In genomic region chr16:25013751-25014499, GRCh38 we compare ENCODE assay signal across 8 cellular contexts. TPM values are rescaled to one million over a fixed set of nuclear protein-coding genes. Genes with fewer than 3 reads are reported as not detected.
DNase-seq lines count a peak whose midpoint lies in the region; ATAC-seq and TF ChIP-seq lines count a peak whose summit lies in the region.

No MANE protein-coding gene starts in this region.

- peak overlapping the region; percentile 99 for H3K4me3 Mint-ChIP-seq in neural progenitor cell

- peaks cover 18% of the 10 kb centered on the region for H3K4me1 Mint-ChIP-seq in neural progenitor cell

- H3K4me2 ChIP-seq in HCT116 (ENCODE audit: low read length) (peak overlapping the region; percentile 83), neural progenitor cell (peak overlapping the region; percentile 81)

- H3K4me1 ChIP-seq in HCT116 (ENCODE audit: control insufficient read depth in 1 of 2, insufficient read depth in 2 of 2, low read length in 2 of 2) (peaks cover 9 to 31% of the 10 kb centered on the region in 2 experiments; a peak in 3 of 4 replicates), duodenal mucosa (ENCODE audit: control insufficient read depth in 1 of 2, insufficient read depth in 2 of 2, low read length in 2 of 2) (peaks cover 40 to 50% of the 10 kb centered on the region in 2 donors), neural progenitor cell (peaks cover 8% of the 10 kb centered on the region)

- no peaks in the 10 kb centered on the region for H3K9me2 ChIP-seq in HCT116 (ENCODE audit: insufficient read depth)

- CTCF ChIA-PET in HCT116 (lab: Charles Lee), result no interaction called here

- peaks cover 3% of the 10 kb centered on the region for H3K27me3 Mint-ChIP-seq in neural progenitor cell (ENCODE audit: insufficient read depth, low read depth)

- ATAC-seq in GM18519 (IDR thresholded peaks at IDR 0.05; ENCODE audit: low FRiP score, unreplicated experiment), result peak; percentile 41
- ATAC-seq in HCT116, result no peak
- no peak for ATAC-seq in left lobe of liver

- POLR2A ChIA-PET in HCT116 (lab: Charles Lee), result no interaction called here

- BruUV-seq in HCT116 (replicated peaks; lab: Mats Ljungman, UMichigan), result TSS peak; percentile 59

- TF ChIP-seq RAD21 in HCT116 (IDR thresholded peaks at IDR 0.05; ENCODE audit: low read depth), result no peak

- intact Hi-C loops in HCT116 (cut with micrococcal nuclease), result no loop called here

- no peaks in the 10 kb centered on the region for H3K27me3 ChIP-seq in HCT116 (ENCODE audit: insufficient read depth, low read length)
- H3K27me3 ChIP-seq in duodenal mucosa (ENCODE audit: control insufficient read depth in 1 of 2, insufficient read depth in 2 of 2, low read length in 2 of 2), result no peaks in the 10 kb centered on the region
- no peaks in the 10 kb centered on the region for H3K27me3 ChIP-seq in neural progenitor cell

- peaks cover 25% of the 10 kb centered on the region for H3K36me3 Mint-ChIP-seq in neural progenitor cell

- peak overlapping the region; percentile 81 for H3K9ac ChIP-seq in HCT116 (ENCODE audit: low read length)
- peak overlapping the region; percentile 91 to 92 for H3K9ac ChIP-seq in duodenal mucosa (ENCODE audit: low read depth in 1 of 2, low read length in 2 of 2)
- H3K9ac ChIP-seq in neural progenitor cell, result peak overlapping the region; percentile 83

- peaks cover 6% of the 10 kb centered on the region for H3F3A ChIP-seq in neural progenitor cell (ENCODE audit: low read depth)

- H4K20me1 ChIP-seq in HCT116 (ENCODE audit: insufficient read depth) (no peaks in the 10 kb centered on the region), neural progenitor cell (ENCODE audit: low read depth) (peaks cover 57% of the 10 kb centered on the region)

- no peaks in the 10 kb centered on the region for H3K36me3 ChIP-seq in HCT116 (ENCODE audit: control insufficient read depth in 1 of 2, insufficient read depth in 2 of 2, low read length in 2 of 2)
- peaks cover 0 to 4% of the 10 kb centered on the region in 2 donors for H3K36me3 ChIP-seq in duodenal mucosa (ENCODE audit: control insufficient read depth in 1 of 2, insufficient read depth in 2 of 2, low read length in 2 of 2)
- H3K36me3 ChIP-seq in neural progenitor cell, result no peaks in the 10 kb centered on the region

- DNase-seq in HCT116 (ENCODE audit: low read depth, low spot score) (no peak), NB4 (ENCODE audit: low read depth) (no peak), neural progenitor cell (ENCODE audit: low spot score) (no peak), left lobe of liver (ENCODE audit: low spot score) (no peak), putamen (ENCODE audit: low spot score) (no peak), GM03348 (ENCODE audit: low spot score) (no peak)

- H3K27ac ChIP-seq in HCT116 (ENCODE audit: low read depth, low read length), result peak overlapping the region; percentile 72
- H3K27ac ChIP-seq in duodenal mucosa (ENCODE audit: low read depth, low read length), result peak overlapping the region; percentile 87
- no peak overlapping the region for H3K27ac ChIP-seq in neural progenitor cell

- RAD21 ChIA-PET in HCT116 (lab: Charles Lee; ENCODE audit: low non-redundant PET in 1 of 2, low total read pairs in 2 of 2, uncharacterized antibody in 2 of 2, unreplicated experiment in 2 of 2), result no interaction called here

- no peak for TF ChIP-seq POLR2A in HCT116 (IDR thresholded peaks at IDR 0.05; ENCODE audit: borderline replicate concordance, extremely low read depth, insufficient read depth, insufficient read length)
- TF ChIP-seq POLR2A in NB4 (IDR thresholded peaks at IDR 0.05; ENCODE audit: extremely low read depth, insufficient read length), result no peak

- TF ChIP-seq CTCF in HCT116 (IDR thresholded peaks at IDR 0.05 in 2 of 3, conservative IDR thresholded peaks at IDR 0.05 in 1 of 3; ENCODE audit: borderline replicate concordance in 1 of 3, insufficient read depth in 1 of 3, low read depth in 2 of 3, low read length in 2 of 3) (no peak), NB4 (IDR thresholded peaks at IDR 0.05; ENCODE audit: low read depth, low read length) (no peak), neural progenitor cell (IDR thresholded peaks at IDR 0.05) (no peak)

- H3K79me2 ChIP-seq in HCT116 (ENCODE audit: insufficient read depth, low read length) (peaks cover 56% of the 10 kb centered on the region), neural progenitor cell (ENCODE audit: low read depth) (peaks cover 58% of the 10 kb centered on the region)

- H2AFZ ChIP-seq in HCT116 (ENCODE audit: low read depth, low read length, poor library complexity, severe bottlenecking) (no peak overlapping the region), neural progenitor cell (replicated peaks) (no peak overlapping the region)

- H3K4me3 ChIP-seq in HCT116 (replicated peaks in 1 of 2; ENCODE audit: low read depth in 1 of 2, low read length in 2 of 2) (peak overlapping the region; percentile 79 to 92), NB4 (ENCODE audit: low read depth, low read length) (peak overlapping the region; percentile 72), duodenal mucosa (ENCODE audit: low read depth in 1 of 2, low read length in 2 of 2) (peak overlapping the region; percentile 92 to 96), neural progenitor cell (peak overlapping the region; percentile 99)

- H3K27ac Mint-ChIP-seq in neural progenitor cell, result peak overlapping the region; percentile 98

- H3K9me3 Mint-ChIP-seq in neural progenitor cell, result no peaks in the 10 kb centered on the region

- H3K9me3 ChIP-seq in HCT116 (ENCODE audit: control insufficient read depth in 1 of 2, insufficient read depth in 1 of 2, low read depth in 1 of 2, low read length in 2 of 2) (no peaks in the 10 kb centered on the region), duodenal mucosa (ENCODE audit: control insufficient read depth in 1 of 2, low read length in 2 of 2) (no peaks in the 10 kb centered on the region), neural progenitor cell (ENCODE audit: low read depth) (no peaks in the 10 kb centered on the region)

TF ChIP-seq in HCT116, 20 proteins besides CTCF, POLR2A, EP300 and RAD21:
- no peak for TF ChIP-seq ZFX (IDR thresholded peaks at IDR 0.05)
- TF ChIP-seq EZH2 (IDR thresholded peaks at IDR 0.05), result no peak
- TF ChIP-seq EZH2phosphoT487 (IDR thresholded peaks at IDR 0.05; ENCODE audit: borderline replicate concordance), result no peak
- no peak for TF ChIP-seq ELF1 (IDR thresholded peaks at IDR 0.05; ENCODE audit: borderline replicate concordance, low read depth)
- no peak for TF ChIP-seq SRF (IDR thresholded peaks at IDR 0.05; ENCODE audit: low read depth)
- TF ChIP-seq JUND (IDR thresholded peaks at IDR 0.05), result no peak
- TF ChIP-seq FOSL1 (IDR thresholded peaks at IDR 0.05; ENCODE audit: low read depth), result no peak
- no peak for TF ChIP-seq TCF7L2 (IDR thresholded peaks at IDR 0.05; ENCODE audit: borderline replicate concordance, extremely low read depth, insufficient read depth, insufficient read length)

RNA-seq across cellular contexts. Expression of gene ARHGAP17, which starts 1.2 kb away (rescaled TPM):
- total RNA-seq in HCT116 (2021; ENCODE audit: unreplicated experiment), result 45.5 TPM
- polyA plus RNA-seq in HCT116 (2012), result 22.2 TPM in 2 replicates
- total RNA-seq in neural progenitor cell (ENCODE audit: low replicate concordance), result 33.1 and 53.9 TPM in 2 replicates
- 22.1 TPM for total RNA-seq in left lobe of liver
